Comparison of ENCODE assay signal across 11 cellular contexts in genomic region chrX:136104936-136105335, GRCh38.
"Had no signal": no experiment of that assay in that cellular context is flagged by ENCODE, and none has a peak within 500 bp of the region (broad histone marks: within the 10 kb centered on the region; RNA-seq: fewer than 3 reads in every experiment).

No MANE protein-coding gene starts in this region.

- H3K4me2 ChIP-seq: GM23338 had no signal

- FAIRE-seq: H1, H54 had no signal

- H2AFZ ChIP-seq: GM23248, GM23338 had no signal

- H3K4me3 ChIP-seq: GM23248, GM23338, HAP-1 had no signal

- H3K27ac ChIP-seq: GM23248 had no signal

- H3K9me3 Mint-ChIP-seq: GM23338, HFFc6 had no signal

- H3K9me3 ChIP-seq: HAP-1 had no signal

- H3K9ac ChIP-seq: GM23248 had no signal

- DNase-seq: GM23248, GOT3, H7, H9, HCEC 1CT, HFFc6 had no signal

- ATAC-seq: GM23338, HCT116 had no signal

- H3K36me3 ChIP-seq: HAP-1 had no signal

- H3K4me3 Mint-ChIP-seq: GM23338, H9, HFFc6 had no signal

- H3K27ac Mint-ChIP-seq: GM23338, H9, HFFc6 had no signal

- H3K4me1 ChIP-seq: HAP-1 had no signal
